ENCODE assay signal across 8 cellular contexts in genomic region chr10:68406815-68407585, GRCh38. TPM values are rescaled to one million over a fixed set of nuclear protein-coding genes. Genes with fewer than 3 reads are reported as not detected.
DNase-seq lines count a peak whose midpoint lies in the region; ATAC-seq, FAIRE-seq and TF ChIP-seq lines count a peak whose summit lies in the region.

TSS of gene RUFY2 (minus strand) at chr10:68407277. CDS start at chr10:68407189, 88 bp downstream.

- H3K4me2 ChIP-seq in GM23338: peak within 1 kb of the TSS; percentile 95

- peaks cover 12% of the 10 kb centered on the region; the same call in 1 of the 2 replicates for H3F3A ChIP-seq in GM23338 (replicated peaks; ENCODE audit: low read depth)

- H3K27ac Mint-ChIP-seq in GM23338 (peak within 1 kb of the TSS; percentile 97), glutamatergic neuron (ENCODE audit: unreplicated experiment) (peak within 1 kb of the TSS; percentile 96)
- H3K27ac Mint-ChIP-seq in activated naive CD4-positive, alpha-beta T cell treated with anti-CD3 and anti-CD28 coated beads, Interleukin-2, amount 50 U/mL, for 72 hours: peak within 1 kb of the TSS; percentile 88 to 89

- H3K4me3 ChIP-seq in GM23338 (peak within 1 kb of the TSS; percentile 69), SK-N-MC (peak within 1 kb of the TSS; percentile 84), pancreas (peak within 1 kb of the TSS; percentile 91 to 99 (median 97)), thyroid gland (replicated peaks in 1 of 3) (peak within 1 kb of the TSS; percentile 57 to 85 (median 64))

- H3K27me3 ChIP-seq in GM23338 (ENCODE audit: insufficient read depth) (no peaks in the 10 kb centered on the region), pancreas (no peaks in the 10 kb centered on the region), thyroid gland (no peaks in the 10 kb centered on the region)

- peaks cover 8% of the 10 kb centered on the region; the same call in 1 of the 2 replicates for H3K4me1 ChIP-seq in GM23338 (ENCODE audit: insufficient read depth)
- peaks cover 6 to 10% (median 7%) of the 10 kb centered on the region in 3 donors for H3K4me1 ChIP-seq in pancreas
- no peaks in the 10 kb centered on the region for H3K4me1 ChIP-seq in thyroid gland

- H3K4me1 Mint-ChIP-seq in GM23338 (peaks cover 18% of the 10 kb centered on the region; the same call in 2 of the 3 replicates), glutamatergic neuron (ENCODE audit: low read depth, unreplicated experiment) (peaks cover 9% of the 10 kb centered on the region)

- no peaks in the 10 kb centered on the region for H3K9me3 ChIP-seq in SK-N-MC (ENCODE audit: low read depth, low read length)
- H3K9me3 ChIP-seq in pancreas: no peaks in the 10 kb centered on the region
- no peaks in the 10 kb centered on the region for H3K9me3 ChIP-seq in thyroid gland

- ATAC-seq in GM23338: peak; percentile 90
- peak; percentile 95 to 98 for ATAC-seq in activated naive CD4-positive, alpha-beta T cell treated with anti-CD3 and anti-CD28 coated beads, Interleukin-2, amount 50 U/mL, for 72 hours
- peak; percentile 94 to 98 (median 98) for ATAC-seq in pancreas

- no peak for FAIRE-seq in pancreas (lab: Jason Lieb, UNC)

- H3K9me2 ChIP-seq in GM23338 (ENCODE audit: insufficient read depth): no peaks in the 10 kb centered on the region

- H3K9ac ChIP-seq in SK-N-MC (ENCODE audit: insufficient read length): peak within 1 kb of the TSS; percentile 84

- no peaks in the 10 kb centered on the region for H3K9me3 Mint-ChIP-seq in GM23338
- H3K9me3 Mint-ChIP-seq in activated naive CD4-positive, alpha-beta T cell treated with anti-CD3 and anti-CD28 coated beads, Interleukin-2, amount 50 U/mL, for 72 hours: no peaks in the 10 kb centered on the region
- peaks cover 6% of the 10 kb centered on the region for H3K9me3 Mint-ChIP-seq in glutamatergic neuron (ENCODE audit: unreplicated experiment)

- H3K27me3 Mint-ChIP-seq in GM23338 (ENCODE audit: insufficient read depth, low read depth, poor library complexity) (peaks cover 2% of the 10 kb centered on the region), glutamatergic neuron (ENCODE audit: unreplicated experiment) (peaks cover 6% of the 10 kb centered on the region)

- H3K36me3 Mint-ChIP-seq in GM23338 (ENCODE audit: low read depth): no peaks in the 10 kb centered on the region
- no peaks in the 10 kb centered on the region for H3K36me3 Mint-ChIP-seq in activated naive CD4-positive, alpha-beta T cell treated with anti-CD3 and anti-CD28 coated beads, Interleukin-2, amount 50 U/mL, for 72 hours
- H3K36me3 Mint-ChIP-seq in glutamatergic neuron (ENCODE audit: unreplicated experiment): no peaks in the 10 kb centered on the region

- H3K4me3 Mint-ChIP-seq in GM23338: peak within 1 kb of the TSS; percentile 89
- H3K4me3 Mint-ChIP-seq in glutamatergic neuron (ENCODE audit: unreplicated experiment): peak within 1 kb of the TSS; percentile 94

- H2AFZ ChIP-seq in GM23338: peak within 1 kb of the TSS; percentile 89

- peaks cover 37% of the 10 kb centered on the region for H3K79me2 ChIP-seq in GM23338 (replicated peaks; ENCODE audit: insufficient read depth)

- WGBS in pancreas, 2 donors: 0 to 1% methylated on average over 55 to 84 of the region's 84 CpGs
- 0% methylated on average over 11 to 26 of the region's 84 CpGs for WGBS in thyroid gland, 2 donors

- H3K36me3 ChIP-seq in GM23338 (ENCODE audit: insufficient read depth) (no peaks in the 10 kb centered on the region), SK-N-MC (ENCODE audit: insufficient read depth, low read length) (no peaks in the 10 kb centered on the region), pancreas (no peaks in the 10 kb centered on the region), thyroid gland (no peaks in the 10 kb centered on the region)

- intact Hi-C loops in pancreas (cut with DNase I): no loop called here
- intact Hi-C loops in thyroid gland (cut with DNase I): no loop called here

- TF ChIP-seq POLR2A in thyroid gland (IDR thresholded peaks at IDR 0.05): peak; percentile 50 to 70

- H3K27ac ChIP-seq in GM23338 (ENCODE audit: low read depth) (peak within 1 kb of the TSS; percentile 94), SK-N-MC (peak within 1 kb of the TSS; percentile 60; the same call in 1 of the 2 replicates), pancreas (peak within 1 kb of the TSS; percentile 87 to 89 (median 88)), thyroid gland (peak within 1 kb of the TSS; percentile 57 to 95 (median 94))

- TF ChIP-seq CTCF in GM23338 (conservative IDR thresholded peaks at IDR 0.05; ENCODE audit: low read depth in 2 of 2): peak in 1 of 2 experiments; percentile 69; a peak in 2 of 4 replicates
- peak; percentile 78 for TF ChIP-seq CTCF in glutamatergic neuron (IDR thresholded peaks at IDR 0.05; ENCODE audit: partially characterized antibody, unreplicated experiment)
- peak; percentile 25 to 84 (median 47) for TF ChIP-seq CTCF in pancreas (IDR thresholded peaks at IDR 0.05)
- TF ChIP-seq CTCF in thyroid gland (IDR thresholded peaks at IDR 0.05): peak in 4 of 6 experiments; percentile 33 to 99 (median 96)

- H4K20me1 ChIP-seq in GM23338 (replicated peaks; ENCODE audit: insufficient read depth): no peaks in the 10 kb centered on the region; the same call in 1 of the 2 replicates

- DNase-seq in GF-D8 (lab: John Stamatoyannopoulos, UW) (peak; percentile 37), GM23338 (ENCODE audit: low spot score) (peak; percentile 86), Kasumi-1 (lab: John Stamatoyannopoulos, UW) (peak; percentile 76 to 78), SK-N-MC (ENCODE audit: low read depth, low spot score) (no peak), glutamatergic neuron (peak; percentile 89), pancreas (peak; percentile 64 to 94 (median 82)), thyroid gland (peak; percentile 77 to 83)
- DNase-seq in activated naive CD4-positive, alpha-beta T cell treated with anti-CD3 and anti-CD28 coated beads, Interleukin-2, amount 50 U/mL, for 72 hours (ENCODE audit: low spot score in 2 of 2): peak; percentile 86 to 92

TF ChIP-seq in GM23338, 12 proteins besides CTCF, POLR2A, EP300 and RAD21:
- no peak for TF ChIP-seq EZH2phosphoT487 (IDR thresholded peaks at IDR 0.05; ENCODE audit: unreplicated experiment)
- TF ChIP-seq CREB1 (CRISPR knock-in tag; IDR thresholded peaks at IDR 0.05; ENCODE audit: low read depth): no peak; the same call in 1 of the 2 replicates
- TF ChIP-seq JUNB (IDR thresholded peaks at IDR 0.05; ENCODE audit: unreplicated experiment): no peak
- peak; percentile 41 for TF ChIP-seq POLR2AphosphoS5 (IDR thresholded peaks at IDR 0.05; ENCODE audit: low read depth)
- TF ChIP-seq ZNF114 (CRISPR knock-in tag; IDR thresholded peaks at IDR 0.05): 0 out of 2 replicates have a peak, but pooled peaks have one; percentile 30

RNA-seq across cellular contexts. Expression of gene RUFY2, which starts in this region (rescaled TPM):
- 9.3 and 10.3 TPM in 2 replicates for total RNA-seq in GM23338 (2014; rRNA removed; shearing (Covaris generic))
- polyA plus RNA-seq in GM23338 (2016; fragmentation: Nextera tagmentation; extraction: Ambion mirVana) (15.6 and 17.3 TPM in 2 replicates), pancreas (1 to 10 TPM; 3.6 to 7.8 TPM)
- total RNA-seq in activated naive CD4-positive, alpha-beta T cell treated with anti-CD3 and anti-CD28 coated beads, Interleukin-2, amount 50 U/mL, for 72 hours: 10 to 100 TPM in 1 of 2 donors, 1 to 10 TPM in 1; 8.5 to 10.4 TPM
- total RNA-seq in glutamatergic neuron (ENCODE audit: unreplicated experiment) (75.6 TPM), pancreas (10 to 100 TPM in 3 of 6 donors, 1 to 10 TPM in 3; 8.6 to 15.5 (median 10.0) TPM), thyroid gland (10 to 100 TPM; 27.4 to 52.5 (median 31.4) TPM)
